In the genomic region with DNA sequence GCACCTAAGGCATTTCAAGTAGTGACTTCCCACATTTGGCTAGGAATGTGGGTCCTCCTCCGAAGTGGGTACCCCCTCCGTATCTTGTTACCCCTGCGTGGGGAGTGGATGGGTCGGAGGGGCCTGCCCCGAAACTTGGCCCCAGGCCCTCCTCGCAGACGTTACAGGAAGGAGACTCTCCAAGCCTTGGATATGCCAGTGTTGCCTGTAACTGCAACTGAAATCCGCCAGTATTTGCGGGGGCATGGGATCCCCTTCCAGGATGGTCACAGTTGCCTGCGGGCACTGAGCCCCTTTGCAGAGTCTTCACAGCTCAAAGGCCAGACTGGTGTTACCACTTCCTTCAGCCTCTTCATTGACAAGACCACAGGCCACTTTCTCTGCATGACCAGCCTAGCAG, we compare ENCODE assay signal across 9 cellular contexts. TPM values are rescaled to one million over a fixed set of nuclear protein-coding genes. Genes with fewer than 3 reads are reported as not detected.
A peak's percentile ranks its signal among the peaks of the same experiment; 100 is the strongest.
DNase-seq lines count a peak whose midpoint lies in the region; ATAC-seq and TF ChIP-seq lines count a peak whose summit lies in the region.
"Had no signal": no experiment of that assay in that cellular context is flagged by ENCODE, and none has a peak within 500 bp of the region (broad histone marks: within the 10 kb centered on the region; RNA-seq: fewer than 3 reads in every experiment).

No MANE protein-coding gene starts in this region.

- DNase-seq in MG63 (no peak), nephron progenitor cell (no peak)
- DNase-seq: MV-4-11 had no signal

- peak overlapping the region; percentile 78 to 88 (median 84) for H3K9ac ChIP-seq in BLaER1 treated with 17β-estradiol and CSF1 and Interleukin-3, amounts not matched to agents 10 nM and 100 nM
- peak overlapping the region; percentile 48 to 85 for H3K9ac ChIP-seq in duodenal mucosa (ENCODE audit: low read depth in 1 of 2, low read length in 2 of 2)

- H3K4me1 ChIP-seq in BLaER1 treated with 17β-estradiol and CSF1 and Interleukin-3, amounts not matched to agents 10 nM and 100 nM, result peaks cover 39 to 50% (median 45%) of the 10 kb centered on the region in 10 experiments
- H3K4me1 ChIP-seq in duodenal mucosa (ENCODE audit: control insufficient read depth in 1 of 2, insufficient read depth in 2 of 2, low read length in 2 of 2), result peaks cover 28 to 31% of the 10 kb centered on the region in 2 donors

- ATAC-seq in GM18907 (IDR thresholded peaks at IDR 0.05; ENCODE audit: unreplicated experiment) (no peak), HG02970 (IDR thresholded peaks at IDR 0.05; ENCODE audit: low FRiP score, unreplicated experiment) (no peak), HG03457 (IDR thresholded peaks at IDR 0.05; ENCODE audit: unreplicated experiment) (no peak), HG03521 (IDR thresholded peaks at IDR 0.05; ENCODE audit: unreplicated experiment) (no peak)

- peak overlapping the region; percentile 96 to 100 (median 98) for H3K4me2 ChIP-seq in BLaER1 treated with 17β-estradiol and CSF1 and Interleukin-3, amounts not matched to agents 10 nM and 100 nM

- H3K9me3 ChIP-seq in BLaER1 treated with 17β-estradiol and CSF1 and Interleukin-3, amounts not matched to agents 10 nM and 100 nM (replicated peaks in 1 of 11), result no peaks in the 10 kb centered on the region
- H3K9me3 ChIP-seq in MG63 (no peaks in the 10 kb centered on the region), duodenal mucosa (ENCODE audit: control insufficient read depth in 1 of 2, low read length in 2 of 2) (no peaks in the 10 kb centered on the region)

- H3K9me3 Mint-ChIP-seq in nephron progenitor cell, result no peaks in the 10 kb centered on the region

- peaks cover 54 to 82% (median 67%) of the 10 kb centered on the region in 11 experiments for H3K36me3 ChIP-seq in BLaER1 treated with 17β-estradiol and CSF1 and Interleukin-3, amounts not matched to agents 10 nM and 100 nM
- peaks cover 51% of the 10 kb centered on the region for H3K36me3 ChIP-seq in MG63
- peaks cover 15 to 32% of the 10 kb centered on the region in 2 donors for H3K36me3 ChIP-seq in duodenal mucosa (ENCODE audit: control insufficient read depth in 1 of 2, insufficient read depth in 2 of 2, low read length in 2 of 2)

- no peaks in the 10 kb centered on the region for H3K27me3 Mint-ChIP-seq in nephron progenitor cell (ENCODE audit: low read depth, poor library complexity)

- no peak for TF ChIP-seq CTCF in nephron progenitor cell (IDR thresholded peaks at IDR 0.05)

- no peak overlapping the region for H3K27ac Mint-ChIP-seq in nephron progenitor cell

- peak overlapping the region in 10 of 11 experiments; percentile 68 to 88 (median 80); a peak in 19 of 22 replicates for H3K27ac ChIP-seq in BLaER1 treated with 17β-estradiol and CSF1 and Interleukin-3, amounts not matched to agents 10 nM and 100 nM
- no peak overlapping the region for H3K27ac ChIP-seq in duodenal mucosa (ENCODE audit: low read depth, low read length)

- H3K4me3 ChIP-seq in BLaER1 treated with 17β-estradiol and CSF1 and Interleukin-3, amounts not matched to agents 10 nM and 100 nM, result peak overlapping the region; percentile 76 to 95 (median 86)
- H3K4me3 ChIP-seq in MG63 (peak overlapping the region; percentile 100), duodenal mucosa (ENCODE audit: low read depth in 1 of 2, low read length in 2 of 2) (peak overlapping the region; percentile 92 to 94)

- H3K4me1 Mint-ChIP-seq in nephron progenitor cell, result peaks cover 40% of the 10 kb centered on the region

- peaks cover 0 to 70% (median 39%) of the 10 kb centered on the region in 11 experiments; a peak in 18 of 22 replicates for H4K20me1 ChIP-seq in BLaER1 treated with 17β-estradiol and CSF1 and Interleukin-3, amounts not matched to agents 10 nM and 100 nM

- peak overlapping the region; percentile 97 for H3K4me3 Mint-ChIP-seq in nephron progenitor cell

- H3K36me3 Mint-ChIP-seq in nephron progenitor cell (ENCODE audit: low read depth), result peaks cover 28% of the 10 kb centered on the region

- no peaks in the 10 kb centered on the region for H3K27me3 ChIP-seq in BLaER1 treated with 17β-estradiol and CSF1 and Interleukin-3, amounts not matched to agents 10 nM and 100 nM
- H3K27me3 ChIP-seq in MG63, result no peaks in the 10 kb centered on the region
- no peaks in the 10 kb centered on the region for H3K27me3 ChIP-seq in duodenal mucosa (ENCODE audit: control insufficient read depth in 1 of 2, insufficient read depth in 2 of 2, low read length in 2 of 2)

RNA-seq across cellular contexts. Expression of a gene that starts 0.8 kb away (rescaled TPM):
- total RNA-seq in MG63 (2014; rRNA removed; shearing (Covaris generic); ENCODE audit: low replicate concordance), result 13.3 and 14.6 TPM in 2 replicates

RNA-seq across cellular contexts. Expression of a gene that starts 0.9 kb away (rescaled TPM):
- total RNA-seq in MG63 (2014; rRNA removed; shearing (Covaris generic); ENCODE audit: low replicate concordance), result 85.9 and 134 TPM in 2 replicates

RNA-seq across cellular contexts. Expression of a gene that starts 11.4 kb away (rescaled TPM):
- total RNA-seq in MG63 (2014; rRNA removed; shearing (Covaris generic); ENCODE audit: low replicate concordance), result 60.9 and 64.4 TPM in 2 replicates

RNA-seq across cellular contexts. Expression of a gene that starts 18.9 kb away (rescaled TPM):
- not detected in 2 replicates for total RNA-seq in MG63 (2014; rRNA removed; shearing (Covaris generic); ENCODE audit: low replicate concordance)

RNA-seq across cellular contexts. Expression of a gene that starts 42.8 kb away (rescaled TPM):
- total RNA-seq in MG63 (2014; rRNA removed; shearing (Covaris generic); ENCODE audit: low replicate concordance), result 1.4 and 2.5 TPM in 2 replicates
